ENCODE assay signal across 8 cellular contexts in genomic region chr2:148643421-148643820, GRCh38. TPM values are rescaled to one million over a fixed set of nuclear protein-coding genes. Genes with fewer than 3 reads are reported as not detected.
DNase-seq lines count a peak whose midpoint lies in the region; ATAC-seq and TF ChIP-seq lines count a peak whose summit lies in the region.

No MANE protein-coding gene starts in this region.

- peak overlapping the region in 2 of 3 donors; percentile 91 to 96 for H3K9ac ChIP-seq in skeletal muscle tissue (ENCODE audit: low read depth in 1 of 3, low read length in 3 of 3)

- no peaks in the 10 kb centered on the region for H3K9me3 ChIP-seq in skeletal muscle tissue (ENCODE audit: control insufficient read depth in 3 of 3, low read length in 3 of 3)

- DNase-seq in AG10803 (ENCODE audit: low read depth) = no peak
- no peak for DNase-seq in HL-60 (ENCODE audit: low read depth in 1 of 2, low spot score in 1 of 2)
- DNase-seq in dorsolateral prefrontal cortex = no peak
- DNase-seq in mesenteric fat pad (ENCODE audit: low spot score) = no peak
- no peak for DNase-seq in stimulated activated CD4-positive, alpha-beta T cell treated with anti-CD3 and anti-CD28 coated beads, Interleukin-2, amount 100 ng/mL, for 24 hours
- DNase-seq in DMS53 treated with DMSO at 0.1 percent for 48 hours (lab: John Stamatoyannopoulos, UW; ENCODE audit: unreplicated experiment) = no peak

- intact Hi-C loops in dorsolateral prefrontal cortex (cut with DNase I) = loop anchor here (5.0 to 10.0 kb wide), 4 partner anchors 171 to 619 kb away; partner anchors contain the start of genes MBD5 (in 1 of the 2) and ORC4 (in 1 of the 2)

- H3K4me3 ChIP-seq in AG10803 (ENCODE audit: low read length) (peak overlapping the region; percentile 92), HL-60 (replicated peaks; ENCODE audit: insufficient read depth, low read length) (peak overlapping the region; percentile 94), dorsolateral prefrontal cortex (peak overlapping the region in 51 of 59 donors; percentile 62 to 100 (median 94)), skeletal muscle tissue (ENCODE audit: low read length in 3 of 3) (peak overlapping the region; percentile 95 to 100 (median 97))

- TF ChIP-seq CTCF in AG10803 (conservative IDR thresholded peaks at IDR 0.05; ENCODE audit: low read length) = no peak
- TF ChIP-seq CTCF in HL-60 (IDR thresholded peaks at IDR 0.05; ENCODE audit: insufficient read depth, low read length) = no peak
- no peak for TF ChIP-seq CTCF in dorsolateral prefrontal cortex (IDR thresholded peaks at IDR 0.05 in 54 of 56, conservative IDR thresholded peaks at IDR 0.05 in 2 of 56; ENCODE audit: low read depth in 1 of 56, partially characterized antibody in 56 of 56)

- no peaks in the 10 kb centered on the region for H3K36me3 ChIP-seq in skeletal muscle tissue (ENCODE audit: control insufficient read depth in 3 of 3, insufficient read depth in 3 of 3, low read length in 3 of 3)

- H3K4me1 ChIP-seq in skeletal muscle tissue (ENCODE audit: control insufficient read depth in 3 of 3, insufficient read depth in 3 of 3, low read length in 3 of 3) = peaks cover 8 to 15% (median 8%) of the 10 kb centered on the region in 3 donors

- H3K27me3 ChIP-seq in HL-60 (ENCODE audit: insufficient read depth, poor library complexity, severe bottlenecking) (no peaks in the 10 kb centered on the region), dorsolateral prefrontal cortex (no peaks in the 10 kb centered on the region), skeletal muscle tissue (ENCODE audit: control insufficient read depth in 3 of 3, insufficient read depth in 3 of 3, low read length in 3 of 3) (no peaks in the 10 kb centered on the region)

- H3K27ac ChIP-seq in HL-60 (replicated peaks) = peak overlapping the region; percentile 33
- peak overlapping the region in 20 of 59 donors; percentile 12 to 100 (median 100) for H3K27ac ChIP-seq in dorsolateral prefrontal cortex
- H3K27ac ChIP-seq in skeletal muscle tissue (ENCODE audit: low read depth, low read length) = no peak overlapping the region

- peak; percentile 43 for ATAC-seq in GM18868 (IDR thresholded peaks at IDR 0.05; ENCODE audit: unreplicated experiment)

RNA-seq across cellular contexts. Expression of gene EPC2, which starts 1.1 kb away (rescaled TPM):
- total RNA-seq in dorsolateral prefrontal cortex (10 to 100 TPM; 36.2 to 67.7 (median 47.7) TPM), skeletal muscle tissue (20.9 TPM), mesenteric fat pad (29.0 TPM)
